In the genomic region with DNA sequence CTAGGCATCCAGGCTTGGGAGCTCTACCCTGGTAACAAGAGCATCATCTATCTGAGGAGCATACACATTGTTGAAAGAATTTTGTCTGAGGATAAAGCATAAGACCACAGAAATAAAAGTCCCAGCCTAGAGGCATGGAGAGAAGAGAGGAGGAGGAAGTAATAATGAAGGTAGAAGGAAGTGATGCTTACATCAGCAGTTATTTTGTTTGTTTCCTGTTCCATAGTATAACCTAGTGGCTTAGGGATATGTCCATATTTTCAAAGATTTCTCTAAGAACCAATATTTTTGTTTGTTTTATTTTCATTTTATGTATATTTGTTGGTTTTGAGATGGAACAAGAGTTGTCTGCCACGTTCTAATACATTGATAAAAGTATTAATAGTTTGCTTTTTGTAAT, we compare ENCODE assay signal across 34 cellular contexts.
DNase-seq lines count a peak whose midpoint lies in the region; ATAC-seq, FAIRE-seq and TF ChIP-seq lines count a peak whose summit lies in the region.
"Had no signal": no experiment of that assay in that cellular context is flagged by ENCODE, and none has a peak within 500 bp of the region (broad histone marks: within the 10 kb centered on the region; RNA-seq: fewer than 3 reads in every experiment).

No MANE protein-coding gene starts in this region.

- no peaks in the 10 kb centered on the region for H3K4me1 Mint-ChIP-seq in activated CD4-positive, alpha-beta memory T cell treated with anti-CD3 and anti-CD28 coated beads, Interleukin-2, amount 10 ng/mL, durations not matched to agents 7 days and 5 days
- H3K4me1 Mint-ChIP-seq: B cell; CD14-positive monocyte; CD4-positive, alpha-beta memory T cell; CD4-positive, CD25-positive, alpha-beta regulatory T cell; CD8-positive, alpha-beta memory T cell had no signal

- H3K56ac ChIP-seq in IMR-90 (ENCODE audit: extremely low read depth, insufficient read depth, low read length): no peak overlapping the region

- no peak overlapping the region for H2BK15ac ChIP-seq in IMR-90 (ENCODE audit: low read depth, low read length)

- no peak overlapping the region for H3K23ac ChIP-seq in IMR-90 (ENCODE audit: low read depth, low read length)

- no peak overlapping the region for H2AK9ac ChIP-seq in IMR-90 (replicated peaks; ENCODE audit: low read depth, low read length, poor library complexity)

- no peak overlapping the region for H3K27ac Mint-ChIP-seq in activated CD4-positive, alpha-beta memory T cell treated with anti-CD3 and anti-CD28 coated beads, Interleukin-2, amount 10 ng/mL, durations not matched to agents 7 days and 5 days
- H3K27ac Mint-ChIP-seq: B cell; CD14-positive monocyte; CD4-positive, alpha-beta memory T cell; CD4-positive, alpha-beta T cell; CD4-positive, CD25-positive, alpha-beta regulatory T cell; CD8-positive, alpha-beta memory T cell; CD8-positive, alpha-beta T cell had no signal

- no peak overlapping the region for H3K4ac ChIP-seq in IMR-90 (ENCODE audit: low read depth, low read length)

- no peaks in the 10 kb centered on the region for H3K36me3 Mint-ChIP-seq in activated CD4-positive, alpha-beta memory T cell treated with anti-CD3 and anti-CD28 coated beads, Interleukin-2, amount 10 ng/mL, durations not matched to agents 7 days and 5 days (ENCODE audit: low read depth)
- H3K36me3 Mint-ChIP-seq: CD14-positive monocyte; CD4-positive, alpha-beta memory T cell; CD4-positive, CD25-positive, alpha-beta regulatory T cell; CD8-positive, alpha-beta memory T cell; CD8-positive, alpha-beta T cell had no signal

- no peak overlapping the region for H4K91ac ChIP-seq in IMR-90 (ENCODE audit: insufficient read depth, low read depth, low read length)

- ATAC-seq in HepG2 (no peak), right lobe of liver (no peak), A549 (no peak), IMR-90 (ENCODE audit: low read depth) (no peak)
- ATAC-seq: CD8-positive, alpha-beta T cell had no signal

- dilution Hi-C loops in IMR-90 (cut with HindIII; ENCODE audit: low sequenced_read_pairs, unreplicated experiment): no loop called here

- 0% methylated on average over 1 of the region's 1 CpG for WGBS in HepG2 (ENCODE audit: low lambda C conversion rate)
- 17% methylated on average over 1 of the region's 1 CpG for WGBS in right lobe of liver (ENCODE audit: insufficient coverage, low coverage, low lambda C conversion rate, missing lambda C conversion rate)
- WGBS in A549 (ENCODE audit: missing lambda C conversion rate): 0% methylated on average over 1 of the region's 1 CpG
- no CpG with 5 or more reads among the region's 1 CpG for WGBS in IMR-90 (ENCODE audit: extremely low coverage in 2 of 2, insufficient read length in 1 of 2), 2 experiments

- no peak for TF ChIP-seq RAD21 in HepG2 (CRISPR knock-in tag; IDR thresholded peaks at IDR 0.05)
- TF ChIP-seq RAD21 in A549 (conservative IDR thresholded peaks at IDR 0.05 in 1 of 2, IDR thresholded peaks at IDR 0.05 in 1 of 2): no peak
- TF ChIP-seq RAD21 in IMR-90 (IDR thresholded peaks at IDR 0.05; ENCODE audit: low read length): no peak

- FAIRE-seq in HepG2 (lab: Jason Lieb, UNC) (no peak), A549 (lab: Jason Lieb, UNC) (no peak)
- FAIRE-seq: A204.1, D721Med had no signal

- no peak overlapping the region for H3K4me3 Mint-ChIP-seq in activated CD4-positive, alpha-beta memory T cell treated with anti-CD3 and anti-CD28 coated beads, Interleukin-2, amount 10 ng/mL, durations not matched to agents 7 days and 5 days
- H3K4me3 Mint-ChIP-seq: B cell; CD14-positive monocyte; CD4-positive, alpha-beta memory T cell; CD4-positive, alpha-beta T cell; CD4-positive, CD25-positive, alpha-beta regulatory T cell; CD8-positive, alpha-beta memory T cell; CD8-positive, alpha-beta T cell had no signal

- no peak overlapping the region for H3K18ac ChIP-seq in IMR-90 (ENCODE audit: low read depth, low read length)

- TF ChIP-seq POLR2A in HepG2 (IDR thresholded peaks at IDR 0.05; ENCODE audit: insufficient read depth in 1 of 2, low read depth in 2 of 2, low read length in 2 of 2) (no peak), right lobe of liver (IDR thresholded peaks at IDR 0.05) (no peak), A549 (IDR thresholded peaks at IDR 0.05; ENCODE audit: low read length) (no peak), IMR-90 (IDR thresholded peaks at IDR 0.05; ENCODE audit: low read depth, low read length) (no peak)

- no peaks in the 10 kb centered on the region for H3K79me1 ChIP-seq in IMR-90 (ENCODE audit: low read depth in 1 of 2, low read length in 2 of 2)

- TF ChIP-seq EP300 in HepG2 (IDR thresholded peaks at IDR 0.05; ENCODE audit: low read depth in 2 of 2, low read length in 2 of 2) (no peak), HepG2 (CRISPR knock-in tag; IDR thresholded peaks at IDR 0.05; ENCODE audit: borderline replicate concordance) (no peak), A549 (IDR thresholded peaks at IDR 0.05) (no peak)

- H3K9ac ChIP-seq in HepG2 (ENCODE audit: insufficient read depth, low read depth, low read length): no peak overlapping the region
- H3K9ac ChIP-seq in IMR-90 (ENCODE audit: low read depth, low read length): no peak overlapping the region
- H3K9ac ChIP-seq: BLaER1; BLaER1 treated with 17β-estradiol and CSF1 and Interleukin-3, amounts not matched to agents 10 nM and 100 nM had no signal

- H3K4me2 ChIP-seq in HepG2 (ENCODE audit: low read depth, low read length): no peak overlapping the region
- no peak overlapping the region for H3K4me2 ChIP-seq in A549
- no peak overlapping the region for H3K4me2 ChIP-seq in IMR-90 (ENCODE audit: low read depth, low read length)
- H3K4me2 ChIP-seq: BLaER1; BLaER1 treated with 17β-estradiol and CSF1 and Interleukin-3, amounts not matched to agents 10 nM and 100 nM had no signal

- in situ Hi-C loops in HepG2 (cut with HindIII; ENCODE audit: extremely low pct_ligation_motif_present, low pct_unique_long_range_greater_than_20kb): no loop called here
- in situ Hi-C loops in IMR-90 (cut with MboI; ENCODE audit: low sequenced_read_pairs): no loop called here

- H3K9me3 ChIP-seq in HepG2 (ENCODE audit: low read length) (peaks cover 64% of the 10 kb centered on the region), right lobe of liver (no peaks in the 10 kb centered on the region), A549 (no peaks in the 10 kb centered on the region), IMR-90 (ENCODE audit: control insufficient read depth, insufficient read depth, low read length) (0 out of 2 replicates have a peak, but pooled peaks cover 2% of the 10 kb centered on the region)
- H3K9me3 ChIP-seq: BE2C; BLaER1; BLaER1 treated with 17β-estradiol and CSF1 and Interleukin-3, amounts not matched to agents 10 nM and 100 nM; Caco-2 had no signal

- H3K27ac ChIP-seq in HepG2 (ENCODE audit: extremely low read length, insufficient read depth, low read length) (no peak overlapping the region), right lobe of liver (no peak overlapping the region), A549 (no peak overlapping the region), IMR-90 (ENCODE audit: insufficient read depth, low read length) (no peak overlapping the region)
- H3K27ac ChIP-seq: 22Rv1, BLaER1, C4-2B had no signal

- no peaks in the 10 kb centered on the region for H3K79me2 ChIP-seq in HepG2 (ENCODE audit: insufficient read depth, low read length)

- H2BK5ac ChIP-seq in IMR-90 (ENCODE audit: low read depth, low read length, poor library complexity, severe bottlenecking): no peak overlapping the region

- no TSS peak for BruUV-seq in HepG2 (replicated peaks; lab: Mats Ljungman, UMichigan)
- no TSS peak for BruUV-seq in IMR-90 (replicated peaks; lab: Mats Ljungman, UMichigan)

- no peak overlapping the region for H3K14ac ChIP-seq in IMR-90 (replicated peaks; ENCODE audit: low read depth, low read length)

- H3K4me3 ChIP-seq in HepG2 (replicated peaks in 1 of 3; ENCODE audit: insufficient read depth in 1 of 3, low read depth in 2 of 3, low read length in 3 of 3) (no peak overlapping the region), right lobe of liver (no peak overlapping the region), A549 (no peak overlapping the region), IMR-90 (ENCODE audit: insufficient read depth, low read depth, low read length) (no peak overlapping the region)
- H3K4me3 ChIP-seq: BLaER1; BLaER1 treated with 17β-estradiol and CSF1 and Interleukin-3, amounts not matched to agents 10 nM and 100 nM had no signal

- CTCF ChIA-PET in HepG2 (lab: Yijun Ruan, JAX; ENCODE audit: low intra/inter-chr PET ratio, low total read pairs): no interaction called here
- CTCF ChIA-PET in A549 (lab: Yijun Ruan, JAX): no interaction called here
- CTCF ChIA-PET in IMR-90 (lab: Yijun Ruan, JAX): interaction anchor here (0.6 to 0.7 kb wide), 3 partner anchors 76 to 686 kb away, joined by 3 to 4 read pairs (median 3); no protein-coding TSS in a partner anchor
- CTCF ChIA-PET in activated CD4-positive, alpha-beta memory T cell treated with anti-CD3 and anti-CD28 coated beads, Interleukin-2, amount 10 ng/mL, durations not matched to agents 7 days and 5 days (lab: Charles Lee): no interaction called here

- no peak overlapping the region for H2BK120ac ChIP-seq in IMR-90 (ENCODE audit: low read depth, low read length)

- no peak for TF ChIP-seq CTCF in HepG2 (CRISPR knock-in tag; IDR thresholded peaks at IDR 0.05)
- TF ChIP-seq CTCF in right lobe of liver (IDR thresholded peaks at IDR 0.05): no peak
- no peak for TF ChIP-seq CTCF in A549 (IDR thresholded peaks at IDR 0.05)
- no peak for TF ChIP-seq CTCF in IMR-90 (conservative IDR thresholded peaks at IDR 0.05; ENCODE audit: low read depth, low read length)
- TF ChIP-seq CTCF in GM20000 (IDR thresholded peaks at IDR 0.05; ENCODE audit: extremely low read depth, missing control alignments): no peak

- no peak for DNase-seq in HepG2 (ENCODE audit: low spot score)
- no peak for DNase-seq in right lobe of liver
- no peak for DNase-seq in A549 (ENCODE audit: low read depth in 1 of 2, low spot score in 1 of 2)
- no peak for DNase-seq in IMR-90
- no peak for DNase-seq in GM20000 (ENCODE audit: low spot score)
- no peak for DNase-seq in activated CD4-positive, alpha-beta memory T cell treated with anti-CD3 and anti-CD28 coated beads, Interleukin-2, amount 10 ng/mL, durations not matched to agents 7 days and 5 days
- DNase-seq: 8988T; ACHN; AML-193; BE2C; C1 segment of cervical spinal cord; Caco-2; Calu3; CD4-positive, alpha-beta memory T cell; CD4-positive, alpha-beta T cell; CD4-positive, CD25-positive, alpha-beta regulatory T cell; CD8-positive, alpha-beta memory T cell; CD8-positive, alpha-beta T cell; COR-L47; DMS 273 treated with DMSO at 0.1 percent for 48 hours; DMS153; DMS53; DMS79; DMS79 treated with DMSO at 0.1 percent for 48 hours; DND-41; EL had no signal

- H4K20me1 ChIP-seq in HepG2 (ENCODE audit: insufficient read depth, low read length): no peaks in the 10 kb centered on the region
- H4K20me1 ChIP-seq in IMR-90 (ENCODE audit: insufficient read depth, low read length): no peaks in the 10 kb centered on the region
- H4K20me1 ChIP-seq: BLaER1; BLaER1 treated with 17β-estradiol and CSF1 and Interleukin-3, amounts not matched to agents 10 nM and 100 nM had no signal

- H2AK5ac ChIP-seq in IMR-90 (ENCODE audit: low read depth, low read length): no peak overlapping the region

- H2BK20ac ChIP-seq in IMR-90 (ENCODE audit: low read depth, low read length): no peak overlapping the region

- intact Hi-C loops in HepG2 (cut with micrococcal nuclease; ENCODE audit: unreplicated experiment): no loop called here
- intact Hi-C loops in right lobe of liver (cut with DNase I): no loop called here
- intact Hi-C loops in IMR-90 (cut with micrococcal nuclease): no loop called here

- no peaks in the 10 kb centered on the region for H3K4me1 ChIP-seq in HepG2 (ENCODE audit: insufficient read depth, low read length)
- H3K4me1 ChIP-seq in right lobe of liver: no peaks in the 10 kb centered on the region
- no peaks in the 10 kb centered on the region for H3K4me1 ChIP-seq in A549
- H3K4me1 ChIP-seq in IMR-90 (ENCODE audit: control insufficient read depth, insufficient read depth, low read length): no peaks in the 10 kb centered on the region
- H3K4me1 ChIP-seq: BE2C; BLaER1; BLaER1 treated with 17β-estradiol and CSF1 and Interleukin-3, amounts not matched to agents 10 nM and 100 nM; Caco-2 had no signal

- no peaks in the 10 kb centered on the region for H3K36me3 ChIP-seq in HepG2 (replicated peaks in 1 of 2; ENCODE audit: control insufficient read depth in 1 of 2, insufficient read depth in 2 of 2, low read length in 2 of 2)
- no peaks in the 10 kb centered on the region for H3K36me3 ChIP-seq in right lobe of liver
- H3K36me3 ChIP-seq in IMR-90 (ENCODE audit: control insufficient read depth, insufficient read depth, low read length): no peaks in the 10 kb centered on the region
- H3K36me3 ChIP-seq: BE2C; BLaER1; BLaER1 treated with 17β-estradiol and CSF1 and Interleukin-3, amounts not matched to agents 10 nM and 100 nM had no signal

- peaks cover 5% of the 10 kb centered on the region for H3K9me3 Mint-ChIP-seq in activated CD4-positive, alpha-beta memory T cell treated with anti-CD3 and anti-CD28 coated beads, Interleukin-2, amount 10 ng/mL, durations not matched to agents 7 days and 5 days

- H3K27me3 ChIP-seq in HepG2 (ENCODE audit: control insufficient read depth in 1 of 2, insufficient read depth in 2 of 2, low read length in 2 of 2) (no peaks in the 10 kb centered on the region), right lobe of liver (no peaks in the 10 kb centered on the region), IMR-90 (ENCODE audit: control insufficient read depth, insufficient read depth, low read length) (no peaks in the 10 kb centered on the region)
- H3K27me3 ChIP-seq: BE2C; BLaER1; BLaER1 treated with 17β-estradiol and CSF1 and Interleukin-3, amounts not matched to agents 10 nM and 100 nM had no signal

- H4K8ac ChIP-seq in IMR-90 (ENCODE audit: low read depth in 2 of 2, low read length in 2 of 2): no peak overlapping the region

- H3K27me3 Mint-ChIP-seq in activated CD4-positive, alpha-beta memory T cell treated with anti-CD3 and anti-CD28 coated beads, Interleukin-2, amount 10 ng/mL, durations not matched to agents 7 days and 5 days: no peaks in the 10 kb centered on the region
- H3K27me3 Mint-ChIP-seq: B cell; CD4-positive, alpha-beta memory T cell; CD4-positive, alpha-beta T cell; CD4-positive, CD25-positive, alpha-beta regulatory T cell; CD8-positive, alpha-beta memory T cell had no signal

- POLR2A ChIA-PET in HepG2 (lab: Yijun Ruan, JAX) (no interaction called here), A549 (lab: Yijun Ruan, JAX) (no interaction called here), IMR-90 (lab: Charles Lee; ENCODE audit: unreplicated experiment) (no interaction called here)
- POLR2A ChIA-PET in activated CD4-positive, alpha-beta memory T cell treated with anti-CD3 and anti-CD28 coated beads, Interleukin-2, amount 10 ng/mL, durations not matched to agents 7 days and 5 days (lab: Charles Lee): no interaction called here

- H4K5ac ChIP-seq in IMR-90 (ENCODE audit: low read depth, low read length): no peak overlapping the region

- H2AFZ ChIP-seq in HepG2 (ENCODE audit: low read length) (no peak overlapping the region), IMR-90 (replicated peaks; ENCODE audit: low read length, poor library complexity) (no peak overlapping the region)

- H3K9me1 ChIP-seq in IMR-90 (ENCODE audit: insufficient read depth, low read length): no peaks in the 10 kb centered on the region

Comparison
In these comparisons a context has a peak if more than half of its experiments do, and no peak if none do; other contexts are left out.
1. Of the 38 proteins assayed by ChIP-seq in both HepG2 and A549: peak only in HepG2: none; only in A549: none; in both: MAFK; in neither: 37.